Comparison of ENCODE assay signal across 16 cellular contexts in the genomic region with DNA sequence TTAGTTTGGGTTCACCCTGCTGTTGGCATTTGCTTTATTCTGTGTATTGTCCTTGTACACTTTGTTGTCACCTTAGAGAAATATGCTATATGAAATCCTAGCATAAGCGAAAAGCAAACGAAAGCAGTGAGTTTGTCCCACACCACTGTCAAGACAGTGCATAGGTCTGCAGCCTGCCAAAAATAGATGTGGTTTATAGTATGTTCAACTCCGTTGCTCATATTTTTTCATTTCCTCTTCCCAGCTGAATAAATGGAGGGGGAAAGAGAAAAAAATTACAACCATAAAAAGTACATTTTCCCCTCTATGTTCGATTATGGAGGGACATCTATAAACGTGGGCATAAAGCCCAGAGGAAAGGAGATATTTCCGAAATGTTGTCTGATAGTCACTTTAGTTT. TPM values are rescaled to one million over a fixed set of nuclear protein-coding genes. Genes with fewer than 3 reads are reported as not detected.
A peak's percentile ranks its signal among the peaks of the same experiment; 100 is the strongest.
DNase-seq lines count a peak whose midpoint lies in the region; ATAC-seq and TF ChIP-seq lines count a peak whose summit lies in the region.
"Had no signal": no experiment of that assay in that cellular context is flagged by ENCODE, and none has a peak within 500 bp of the region (broad histone marks: within the 10 kb centered on the region; RNA-seq: fewer than 3 reads in every experiment).

No MANE protein-coding gene starts in this region.

- CTCF ChIA-PET in GM10248 (lab: Yijun Ruan, JAX) = interaction anchor here (1.2 kb wide), 1 partner anchor 84 kb away, joined by 3 read pairs; no protein-coding TSS in a partner anchor

- H3K4me1 ChIP-seq in OCI-LY1 (ENCODE audit: insufficient read depth, low read length, severe bottlenecking) (peaks cover 57% of the 10 kb centered on the region), right lobe of liver (no peaks in the 10 kb centered on the region)

- ATAC-seq in GM19468 (IDR thresholded peaks at IDR 0.05; ENCODE audit: extremely low read depth, unreplicated experiment) = peak; percentile 60
- peak; percentile 67 for ATAC-seq in HG03139 (IDR thresholded peaks at IDR 0.05; ENCODE audit: unreplicated experiment)
- no peak for ATAC-seq in right lobe of liver

- intact Hi-C loops in right lobe of liver (cut with DNase I) = no loop called here

- no peak for TF ChIP-seq POLR2A in right lobe of liver (IDR thresholded peaks at IDR 0.05)

- H3K9me3 ChIP-seq in OCI-LY1 (ENCODE audit: low read length) (no peaks in the 10 kb centered on the region), right lobe of liver (no peaks in the 10 kb centered on the region), MG63 (no peaks in the 10 kb centered on the region)

- H3K9me2 ChIP-seq in OCI-LY1 (ENCODE audit: low read depth, low read length) = no peaks in the 10 kb centered on the region

- H3K27ac ChIP-seq in OCI-LY1 (ENCODE audit: low read depth, low read length, poor library complexity, severe bottlenecking) (peak overlapping the region; percentile 96), right lobe of liver (no peak overlapping the region)
- H3K27ac ChIP-seq: SK-N-MC had no signal

- no peaks in the 10 kb centered on the region for H3K79me2 ChIP-seq in OCI-LY1 (ENCODE audit: insufficient read depth, low read length)

- no peaks in the 10 kb centered on the region for H3F3A ChIP-seq in OCI-LY1 (ENCODE audit: insufficient read depth, low read length)

- POLR2A ChIA-PET in GM10248 (lab: Yijun Ruan, JAX) = no interaction called here

- DNase-seq in GM10248 (ENCODE audit: extremely low spot score) (peak; percentile 36), putamen (ENCODE audit: low spot score) (no peak), right lobe of liver (no peak), MG63 (no peak), ACHN (no peak)
- DNase-seq: activated CD4-positive, alpha-beta T cell treated with anti-CD3 and anti-CD28 coated beads, Interleukin-2, amount 10 ng/mL, durations not matched to agents 7 days and 5 days; activated gamma-delta T cell treated with Interleukin-2 at 50 U/mL for 16 hours; caudate nucleus; posterior cingulate gyrus had no signal

- no peak for TF ChIP-seq CTCF in GM10248 (IDR thresholded peaks at IDR 0.05; ENCODE audit: control extremely low read depth, extremely low read depth, low read depth, missing control alignments)
- TF ChIP-seq CTCF in OCI-LY1 (IDR thresholded peaks at IDR 0.05; ENCODE audit: low read length) = no peak
- no peak for TF ChIP-seq CTCF in right lobe of liver (IDR thresholded peaks at IDR 0.05)

- peak overlapping the region; percentile 56 for H3K9ac ChIP-seq in OCI-LY1 (ENCODE audit: low read length)

- H4K20me1 ChIP-seq in OCI-LY1 (ENCODE audit: insufficient read depth, low read length) = no peaks in the 10 kb centered on the region

- H3K27me3 ChIP-seq in OCI-LY1 (ENCODE audit: insufficient read depth, low read length) (no peaks in the 10 kb centered on the region), right lobe of liver (no peaks in the 10 kb centered on the region), MG63 (no peaks in the 10 kb centered on the region)

- H3K4me3 ChIP-seq in OCI-LY1 (ENCODE audit: low read depth, low read length, poor library complexity, severe bottlenecking) = peak overlapping the region; percentile 35
- H3K4me3 ChIP-seq in right lobe of liver = no peak overlapping the region
- no peak overlapping the region for H3K4me3 ChIP-seq in MG63
- H3K4me3 ChIP-seq: SK-N-MC had no signal

- in situ Hi-C loops in ACHN (cut with HindIII; ENCODE audit: low pct_ligation_motif_present, low pct_unique_long_range_greater_than_20kb, low sequenced_read_pairs) = no loop called here

- H3K4me2 ChIP-seq in OCI-LY1 (ENCODE audit: low read length) = peak overlapping the region; percentile 45

- H3K36me3 ChIP-seq in OCI-LY1 (ENCODE audit: insufficient read depth, low read length) (no peaks in the 10 kb centered on the region), right lobe of liver (no peaks in the 10 kb centered on the region), MG63 (no peaks in the 10 kb centered on the region)

- WGBS in right lobe of liver (ENCODE audit: insufficient coverage, low coverage, low lambda C conversion rate, missing lambda C conversion rate) = 40% methylated on average over 6 of the region's 6 CpGs

- H2AFZ ChIP-seq in OCI-LY1 (ENCODE audit: low read length) = no peak overlapping the region

RNA-seq across cellular contexts. Expression of gene PRL, which starts 25.8 kb away (rescaled TPM):
- not detected for total RNA-seq in right lobe of liver
- not detected in 2 replicates for total RNA-seq in MG63 (2014; rRNA removed; shearing (Covaris generic); ENCODE audit: low replicate concordance)
- total RNA-seq: activated CD4-positive, alpha-beta T cell treated with anti-CD3 and anti-CD28 coated beads, Interleukin-2, amount 10 ng/mL, durations not matched to agents 7 days and 5 days; epithelial cell of proximal tubule; LHCN-M2; temporal lobe had no signal

Comparison
In these comparisons a context has a peak if more than half of its experiments do, and no peak if none do; other contexts are left out.
1. ATAC-seq: peak in GM19468 (single experiment) and HG03139 (single experiment); none in right lobe of liver (0 of 4).